In the genomic region with DNA sequence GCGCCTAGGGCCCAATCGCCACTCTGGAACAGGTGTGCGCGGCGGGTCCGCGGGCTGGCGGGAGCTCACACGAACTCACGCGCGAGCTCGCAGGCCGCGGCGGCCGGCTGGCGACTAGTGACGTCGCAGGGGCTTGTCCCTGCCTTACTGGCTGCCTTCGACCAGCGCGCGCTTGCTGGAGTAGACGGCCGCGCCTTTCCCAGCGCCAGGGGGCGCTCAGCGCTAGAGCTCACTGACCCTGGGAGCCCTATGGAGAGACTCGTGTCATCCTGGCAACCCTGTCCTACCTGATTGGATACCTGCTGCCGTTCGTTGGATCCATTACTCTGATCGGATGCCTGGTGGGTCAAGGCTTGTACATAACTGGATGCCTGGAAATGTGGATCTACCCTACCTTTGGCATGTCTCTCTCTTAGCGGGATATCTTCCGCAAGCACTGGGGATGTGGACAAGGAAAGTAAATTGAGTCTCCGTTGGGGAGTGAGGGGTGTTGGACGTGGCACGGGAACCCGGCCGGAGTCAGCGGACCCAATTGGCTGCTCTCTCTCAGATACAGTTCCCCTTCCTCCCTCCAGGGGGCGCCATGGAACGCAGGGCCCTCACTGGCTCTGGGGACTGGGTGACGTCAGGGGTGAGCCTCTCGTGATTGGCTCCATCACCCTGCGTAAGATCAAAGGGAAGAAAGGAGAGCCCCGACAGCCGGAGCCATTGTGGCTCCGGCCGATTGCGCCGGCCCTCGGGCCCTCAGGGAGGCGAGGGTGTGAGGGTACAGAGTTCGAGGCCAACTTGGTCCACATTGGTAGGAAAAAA, we compare ENCODE assay signal across 9 cellular contexts. TPM values are rescaled to one million over a fixed set of nuclear protein-coding genes. Genes with fewer than 3 reads are reported as not detected.
A peak's percentile ranks its signal among the peaks of the same experiment; 100 is the strongest.
DNase-seq lines count a peak whose midpoint lies in the region; ATAC-seq and TF ChIP-seq lines count a peak whose summit lies in the region.
"Not testable (repeated sequence)": the region's sequence is repeated elsewhere in the genome, so short reads cannot be mapped to it uniquely, and the experiment has no call there.
"Had no signal": no experiment of that assay in that cellular context is flagged by ENCODE, and none has a peak within 500 bp of the region (broad histone marks: within the 10 kb centered on the region; RNA-seq: fewer than 3 reads in every experiment).

No MANE protein-coding gene starts in this region.

- not testable (repeated sequence) for H3K4me1 ChIP-seq in HCT116 (ENCODE audit: control insufficient read depth in 1 of 2, insufficient read depth in 2 of 2, low read length in 2 of 2); OCI-LY7 (ENCODE audit: insufficient read depth, low read length, poor library complexity, severe bottlenecking)

- in situ Hi-C loops in brain microvascular endothelial cell (cut with HindIII; ENCODE audit: low pct_ligation_motif_present, low sequenced_read_pairs), result not testable (repeated sequence)

- intact Hi-C loops in CD14-positive monocyte (cut with micrococcal nuclease); HCT116 (cut with micrococcal nuclease): not testable (repeated sequence)
- intact Hi-C loops in OCI-LY7 (cut with micrococcal nuclease; ENCODE audit: unreplicated experiment), result loop anchor here (5.0 kb wide), 2 partner anchors 103 to 178 kb away; no protein-coding TSS in a partner anchor

- not testable (repeated sequence) for H3K9me2 ChIP-seq in HCT116 (ENCODE audit: insufficient read depth); OCI-LY7 (ENCODE audit: insufficient read depth, low read length)

- peak; percentile 71 for ATAC-seq in HCT116

- POLR2A ChIA-PET in HCT116 (lab: Charles Lee); OCI-LY7 (lab: Charles Lee): not testable (repeated sequence)

- not testable (repeated sequence) for DNase-seq in CD14-positive monocyte (ENCODE audit: low spot score); HCT116 (ENCODE audit: low read depth, low spot score); OCI-LY7 (ENCODE audit: low spot score); brain microvascular endothelial cell
- peak; percentile 31 for DNase-seq in activated T-cell treated with anti-CD3 and anti-CD28 coated beads, Interleukin-2, amount 50 U/mL, for 24 hours
- DNase-seq in stimulated activated CD4-positive, alpha-beta T cell treated with anti-CD3 and anti-CD28 coated beads, Interleukin-12 subunit alpha, Interleukin-12 subunit beta, amount 100 ng/mL, for 48 hours (ENCODE audit: low read depth in 2 of 3, low spot score in 1 of 3), result peak in 2 of 3 donors; percentile 3 to 14

- not testable (repeated sequence) for H3K27ac Mint-ChIP-seq in CD14-positive monocyte; activated T-cell treated with anti-CD3 and anti-CD28 coated beads, Interleukin-2, amount 50 U/mL, for 24 hours

- H3K4me1 Mint-ChIP-seq in CD14-positive monocyte, result not testable (repeated sequence)
- peaks cover 13% of the 10 kb centered on the region for H3K4me1 Mint-ChIP-seq in activated T-cell treated with anti-CD3 and anti-CD28 coated beads, Interleukin-2, amount 50 U/mL, for 24 hours (ENCODE audit: low read depth)

- H3K9ac ChIP-seq in HCT116 (ENCODE audit: low read length), result not testable (repeated sequence)

- not testable (repeated sequence) for H3K4me3 Mint-ChIP-seq in CD14-positive monocyte; activated T-cell treated with anti-CD3 and anti-CD28 coated beads, Interleukin-2, amount 50 U/mL, for 24 hours

- H3K27ac ChIP-seq in HCT116 (ENCODE audit: low read depth, low read length); OCI-LY7 (ENCODE audit: low read depth, low read length, poor library complexity, severe bottlenecking); VCaP; brain microvascular endothelial cell: not testable (repeated sequence)

- H3K36me3 ChIP-seq in HCT116 (ENCODE audit: control insufficient read depth in 1 of 2, insufficient read depth in 2 of 2, low read length in 2 of 2); OCI-LY7 (ENCODE audit: insufficient read depth, low read length); brain microvascular endothelial cell (replicated peaks): not testable (repeated sequence)

- TF ChIP-seq RAD21 in HCT116 (IDR thresholded peaks at IDR 0.05; ENCODE audit: low read depth), result not testable (repeated sequence)

- not testable (repeated sequence) for H3K79me2 ChIP-seq in HCT116 (ENCODE audit: insufficient read depth, low read length); OCI-LY7 (ENCODE audit: insufficient read depth, low read depth, low read length)

- not testable (repeated sequence) for H4K20me1 ChIP-seq in HCT116 (ENCODE audit: insufficient read depth); OCI-LY7 (ENCODE audit: insufficient read depth, low read length)

- CTCF ChIA-PET in HCT116 (lab: Charles Lee); OCI-LY7 (lab: Charles Lee; ENCODE audit: unreplicated experiment): not testable (repeated sequence)

- not testable (repeated sequence) for H3K27me3 ChIP-seq in HCT116 (ENCODE audit: insufficient read depth, low read length); brain microvascular endothelial cell (replicated peaks)

- H3K9me3 ChIP-seq in HCT116 (ENCODE audit: control insufficient read depth in 1 of 2, insufficient read depth in 1 of 2, low read depth in 1 of 2, low read length in 2 of 2); OCI-LY7 (ENCODE audit: low read length): not testable (repeated sequence)

- not testable (repeated sequence) for H3K36me3 Mint-ChIP-seq in CD14-positive monocyte; activated T-cell treated with anti-CD3 and anti-CD28 coated beads, Interleukin-2, amount 50 U/mL, for 24 hours (ENCODE audit: low read depth)

- not testable (repeated sequence) for H3K4me2 ChIP-seq in HCT116 (ENCODE audit: low read length); OCI-LY7 (ENCODE audit: low read length)

- RAD21 ChIA-PET in HCT116 (lab: Charles Lee; ENCODE audit: low non-redundant PET in 1 of 2, low total read pairs in 2 of 2, uncharacterized antibody in 2 of 2, unreplicated experiment in 2 of 2), result not testable (repeated sequence)

- not testable (repeated sequence) for H3K4me3 ChIP-seq in HCT116 (replicated peaks in 1 of 2; ENCODE audit: low read depth in 1 of 2, low read length in 2 of 2); OCI-LY7 (ENCODE audit: low read depth, low read length, poor library complexity, severe bottlenecking); brain microvascular endothelial cell (ENCODE audit: low read depth, low read length)

- peaks cover 36 to 54% (median 46%) of the 10 kb centered on the region in 3 donors for H3K27me3 Mint-ChIP-seq in CD14-positive monocyte (ENCODE audit: low read depth in 3 of 3)
- H3K27me3 Mint-ChIP-seq in activated T-cell treated with anti-CD3 and anti-CD28 coated beads, Interleukin-2, amount 50 U/mL, for 24 hours, result peaks cover 79% of the 10 kb centered on the region

- TF ChIP-seq CTCF in CD14-positive monocyte (IDR thresholded peaks at IDR 0.05) (peak; percentile 8), OCI-LY7 (conservative IDR thresholded peaks at IDR 0.05; ENCODE audit: low read length) (peak; percentile 48), VCaP (conservative IDR thresholded peaks at IDR 0.05) (peak; percentile 65), brain microvascular endothelial cell (IDR thresholded peaks at IDR 0.05; ENCODE audit: low read depth, low read length, missing control alignments) (peak; percentile 18)
- not testable (repeated sequence) for TF ChIP-seq CTCF in HCT116 (IDR thresholded peaks at IDR 0.05 in 2 of 3, conservative IDR thresholded peaks at IDR 0.05 in 1 of 3; ENCODE audit: borderline replicate concordance in 1 of 3, insufficient read depth in 1 of 3, low read depth in 2 of 3, low read length in 2 of 3)

- BruUV-seq in HCT116 (replicated peaks; lab: Mats Ljungman, UMichigan); OCI-LY7 (replicated peaks; lab: Mats Ljungman, UMichigan): not testable (repeated sequence)

- not testable (repeated sequence) for H2AFZ ChIP-seq in HCT116 (ENCODE audit: low read depth, low read length, poor library complexity, severe bottlenecking); OCI-LY7 (ENCODE audit: low read length)

- TF ChIP-seq POLR2A in HCT116 (IDR thresholded peaks at IDR 0.05; ENCODE audit: borderline replicate concordance, extremely low read depth, insufficient read depth, insufficient read length), result not testable (repeated sequence)

- peaks cover 17 to 47% (median 36%) of the 10 kb centered on the region in 7 donors for H3K9me3 Mint-ChIP-seq in CD14-positive monocyte
- H3K9me3 Mint-ChIP-seq in activated T-cell treated with anti-CD3 and anti-CD28 coated beads, Interleukin-2, amount 50 U/mL, for 24 hours, result peaks cover 14% of the 10 kb centered on the region

RNA-seq across cellular contexts. Expression of a gene that starts 35.2 kb away (rescaled TPM):
- polyA plus RNA-seq in CD14-positive monocyte, result not detected
- 4.6 TPM for total RNA-seq in HCT116 (2021; ENCODE audit: unreplicated experiment)
- 4.1 and 4.4 TPM in 2 replicates for polyA plus RNA-seq in HCT116 (2012)
- total RNA-seq in OCI-LY7 (2014; rRNA removed; shearing (Covaris generic)), result 0.16 TPM in 1 of 2 replicates, not detected in the other
- total RNA-seq in OCI-LY7 (2022), result 0.17 and 0.33 TPM in 2 replicates
- total RNA-seq: CD4-positive, CD25-positive, alpha-beta regulatory T cell had no signal
- polyA plus RNA-seq: CD4-positive, CD25-positive, alpha-beta regulatory T cell had no signal

RNA-seq across cellular contexts. Expression of a gene that starts 36.2 kb away (rescaled TPM):
- polyA plus RNA-seq in CD14-positive monocyte, result not detected
- 0.89 TPM for total RNA-seq in HCT116 (2021; ENCODE audit: unreplicated experiment)
- 1.7 and 2.0 TPM in 2 replicates for polyA plus RNA-seq in HCT116 (2012)
- not detected in 2 replicates for total RNA-seq in OCI-LY7 (2014; rRNA removed; shearing (Covaris generic))
- total RNA-seq in OCI-LY7 (2022), result 0.29 TPM in 1 of 2 replicates, not detected in the other
- total RNA-seq: CD4-positive, CD25-positive, alpha-beta regulatory T cell had no signal
- polyA plus RNA-seq: CD4-positive, CD25-positive, alpha-beta regulatory T cell had no signal

RNA-seq across cellular contexts. Expression of a gene that starts 44.8 kb away (rescaled TPM):
- polyA plus RNA-seq in CD14-positive monocyte, result not detected
- total RNA-seq in HCT116 (2021; ENCODE audit: unreplicated experiment), result 14.5 TPM
- 12.4 and 14.8 TPM in 2 replicates for polyA plus RNA-seq in HCT116 (2012)
- 15.2 and 20.0 TPM in 2 replicates for total RNA-seq in OCI-LY7 (2014; rRNA removed; shearing (Covaris generic))
- total RNA-seq in OCI-LY7 (2022), result 11.4 and 14.2 TPM in 2 replicates
- total RNA-seq: CD4-positive, CD25-positive, alpha-beta regulatory T cell; SJCRH30 had no signal
- polyA plus RNA-seq: CD4-positive, CD25-positive, alpha-beta regulatory T cell had no signal
